8 cellular contexts compared by ENCODE assay signal in the genomic region with DNA sequence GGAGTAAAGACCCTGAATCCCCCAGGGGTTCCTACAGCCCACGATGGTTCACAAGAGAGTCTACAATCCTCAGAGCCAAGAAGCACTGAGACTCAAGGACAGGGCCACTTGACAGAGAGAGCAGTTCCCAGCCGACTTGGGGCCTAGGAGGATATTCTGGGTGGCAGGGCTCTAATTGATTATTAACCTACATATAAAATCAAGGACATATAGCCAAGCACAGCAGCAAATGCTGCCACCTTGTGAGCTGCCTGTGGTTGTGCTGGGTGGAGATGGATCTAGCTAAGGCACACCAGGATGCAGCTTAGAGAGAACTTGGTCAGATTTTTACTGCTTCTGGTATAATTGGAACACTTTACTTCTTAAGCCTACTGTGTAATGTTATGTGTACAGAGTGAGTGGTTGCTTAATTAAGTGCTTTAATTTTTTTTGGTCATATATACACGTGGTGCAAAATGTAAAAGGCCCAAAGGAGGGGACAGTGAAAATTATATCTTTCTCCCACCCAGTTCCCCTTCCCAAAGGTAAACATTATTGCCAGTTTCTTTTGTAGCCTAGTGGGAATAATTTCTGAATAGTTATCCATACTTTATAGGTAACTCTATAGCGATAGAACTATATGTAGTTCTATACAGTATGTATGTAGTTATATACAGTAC.
DNase-seq lines count a peak whose midpoint lies in the region; ATAC-seq and TF ChIP-seq lines count a peak whose summit lies in the region.

No MANE protein-coding gene starts in this region.

- no peak overlapping the region for H3K4me3 ChIP-seq in kidney epithelial cell (ENCODE audit: low read depth, low read length)

- H3K27ac ChIP-seq in CD4-positive, alpha-beta T cell (ENCODE audit: low read depth, low read length): peak overlapping the region; percentile 77

- H3K27me3 ChIP-seq in CD4-positive, alpha-beta T cell (ENCODE audit: control insufficient read depth, insufficient read depth, low read length): no peaks in the 10 kb centered on the region
- H3K27me3 ChIP-seq in kidney epithelial cell (ENCODE audit: control insufficient read depth, insufficient read depth, low read length): no peaks in the 10 kb centered on the region

- peaks cover 84% of the 10 kb centered on the region for H3K4me1 Mint-ChIP-seq in CD4-positive, alpha-beta T cell (ENCODE audit: low read depth)

- ATAC-seq in CD4-positive, alpha-beta T cell (ENCODE audit: poor library complexity): peak; percentile 20
- ATAC-seq in GM21825 (IDR thresholded peaks at IDR 0.05; ENCODE audit: unreplicated experiment) (peak; percentile 34), GM21423 (IDR thresholded peaks at IDR 0.05; ENCODE audit: unreplicated experiment) (no peak), GM21526 (IDR thresholded peaks at IDR 0.05; ENCODE audit: low FRiP score, unreplicated experiment) (no peak)

- H3K27ac Mint-ChIP-seq in CD4-positive, alpha-beta T cell: peak overlapping the region; percentile 98

- H3K27me3 Mint-ChIP-seq in CD4-positive, alpha-beta T cell: no peaks in the 10 kb centered on the region

- no peaks in the 10 kb centered on the region for H3K9me3 ChIP-seq in CD4-positive, alpha-beta T cell (ENCODE audit: control insufficient read depth, low read length)

- intact Hi-C loops in CD4-positive, alpha-beta T cell (cut with DNase I, micrococcal nuclease): loop anchor here (1.0 to 10.0 kb wide), 7 partner anchors 72 to 830 kb away; partner anchors contain the start of genes POC5 (in 2 of the 2) and IQGAP2 (in 1 of the 2)

- CTCF ChIA-PET in CD4-positive, alpha-beta T cell (lab: Charles Lee): interaction anchor here (0.6 to 3.3 kb wide), 16 partner anchors 9 to 369 kb away, joined by 3 to 75 read pairs (median 4); partner anchors contain the start of gene IQGAP2

- POLR2A ChIA-PET in CD4-positive, alpha-beta T cell (lab: Charles Lee): interaction anchor here (0.7 to 3.8 kb wide), 9 partner anchors 21 to 486 kb away, joined by 3 to 136 read pairs (median 6); partner anchors contain the start of genes AGGF1 and IQGAP2

- H3K36me3 Mint-ChIP-seq in CD4-positive, alpha-beta T cell (ENCODE audit: low read depth): peaks cover 6% of the 10 kb centered on the region

- H3K9me3 Mint-ChIP-seq in CD4-positive, alpha-beta T cell: no peaks in the 10 kb centered on the region

- H3K36me3 ChIP-seq in kidney epithelial cell (ENCODE audit: control insufficient read depth, insufficient read depth, low read length): no peaks in the 10 kb centered on the region

- peak; percentile 37 to 62 (median 53) for DNase-seq in CD4-positive, alpha-beta T cell
- peak; percentile 3 for DNase-seq in RPMI7951 (ENCODE audit: low read depth)
- peak; percentile 66 for DNase-seq in activated naive CD4-positive, alpha-beta T cell treated with anti-CD3 and anti-CD28 coated beads, Interleukin-2, amount 50 U/mL, for 16 hours
- DNase-seq in kidney epithelial cell (ENCODE audit: low read depth): no peak
- peak; percentile 24 to 49 for DNase-seq in stimulated activated CD8-positive, alpha-beta memory T cell treated with anti-CD3 and anti-CD28 coated beads, Interleukin-7, amount 100 ng/mL, for 4 hours (ENCODE audit: low read depth in 2 of 2)

- TF ChIP-seq CTCF in CD4-positive, alpha-beta T cell (IDR thresholded peaks at IDR 0.05): peak; percentile 86
- TF ChIP-seq CTCF in kidney epithelial cell (IDR thresholded peaks at IDR 0.05; ENCODE audit: insufficient read depth, low read length, poor library complexity, severe bottlenecking): peak; percentile 72

- peak overlapping the region; percentile 78 for H3K4me3 Mint-ChIP-seq in CD4-positive, alpha-beta T cell

Comparison
In these comparisons a context has a peak if more than half of its experiments do, and no peak if none do; other contexts are left out.
1. ATAC-seq: peak in CD4-positive, alpha-beta T cell (single experiment) and GM21825 (single experiment); none in GM21423 (single experiment) and GM21526 (single experiment).